ENCODE assay signal across 8 cellular contexts in the genomic region with DNA sequence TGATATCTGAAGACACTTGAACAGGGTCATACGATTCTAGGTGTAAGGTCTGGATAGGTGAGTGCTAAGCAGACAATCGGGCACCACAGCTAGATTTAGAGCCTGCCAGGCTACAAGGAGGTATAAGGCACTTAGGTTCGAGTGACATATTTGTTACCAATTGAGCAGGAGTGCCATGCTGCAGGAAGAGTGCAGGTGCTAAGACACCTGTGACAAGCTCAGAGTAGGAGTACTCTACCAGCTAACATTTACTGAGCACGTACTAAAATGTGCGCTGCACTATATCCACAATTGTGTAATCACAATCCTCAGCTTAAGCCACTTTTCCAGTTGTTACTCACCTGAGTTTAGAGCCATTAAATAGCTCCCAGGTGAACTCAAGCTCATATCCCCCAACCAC.
"Had no signal": no experiment of that assay in that cellular context is flagged by ENCODE, and none has a peak within 500 bp of the region (broad histone marks: within the 10 kb centered on the region; RNA-seq: fewer than 3 reads in every experiment).

No MANE protein-coding gene starts in this region.

- ATAC-seq: HCT116, HepG2 had no signal

- DNase-seq: GM23248, GOT3, H7, HFFc6, KBM-7 had no signal

- FAIRE-seq: HepG2 had no signal

- H3K36me3 ChIP-seq: HAP-1 had no signal

- H2AFZ ChIP-seq: GM23248 had no signal

- H3K4me3 ChIP-seq: GM23248, HAP-1 had no signal

- H3K9me3 ChIP-seq: HAP-1 had no signal

- H3K9ac ChIP-seq: GM23248 had no signal

- H3K4me1 ChIP-seq: HAP-1 had no signal

- H3K27ac ChIP-seq: GM23248 had no signal
